11 cellular contexts compared by ENCODE assay signal in the genomic region with DNA sequence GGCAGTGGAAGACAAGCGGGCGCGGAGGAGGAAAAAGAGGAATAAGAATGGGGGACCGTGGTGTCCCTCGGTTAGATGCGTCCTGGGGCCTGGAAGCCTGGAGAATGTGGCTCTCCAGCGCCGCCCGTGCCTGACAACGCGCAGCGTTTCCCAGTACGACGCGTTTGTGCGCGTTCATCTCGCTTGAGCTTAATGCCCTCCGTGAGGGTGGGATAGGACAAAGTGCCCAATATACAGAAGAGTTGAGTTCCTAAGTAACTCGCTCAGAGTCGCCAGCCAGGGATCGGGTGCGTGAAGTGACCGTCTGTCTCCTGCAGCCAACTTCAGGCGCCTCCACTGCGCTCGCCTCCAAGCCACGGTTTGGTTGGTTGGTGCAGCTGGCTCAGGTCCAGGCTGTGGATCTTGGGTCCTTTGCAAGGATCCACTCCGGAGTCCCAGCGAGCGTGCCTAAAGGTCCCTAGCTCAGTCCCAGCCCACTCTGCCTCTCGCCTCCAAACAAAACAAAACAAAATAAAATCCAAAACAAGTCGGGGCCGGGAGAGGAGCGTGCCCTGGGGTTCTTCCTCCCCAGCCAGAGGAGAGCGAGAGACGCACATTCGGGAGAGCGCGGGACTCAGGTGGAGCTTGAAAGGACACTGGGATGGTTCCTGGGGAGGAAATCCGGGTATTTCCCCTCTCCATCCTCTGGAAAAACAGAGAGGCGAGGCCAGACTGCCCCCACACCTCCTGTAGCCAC. TPM values are rescaled to one million over a fixed set of nuclear protein-coding genes. Genes with fewer than 3 reads are reported as not detected.
A peak's percentile ranks its signal among the peaks of the same experiment; 100 is the strongest.
DNase-seq lines count a peak whose midpoint lies in the region; ATAC-seq lines count a peak whose summit lies in the region.
"Had no signal": no experiment of that assay in that cellular context is flagged by ENCODE, and none has a peak within 500 bp of the region (broad histone marks: within the 10 kb centered on the region; RNA-seq: fewer than 3 reads in every experiment).

No MANE protein-coding gene starts in this region.

- peaks cover 17 to 42% of the 10 kb centered on the region in 2 donors for H3K4me1 ChIP-seq in duodenal mucosa (ENCODE audit: control insufficient read depth in 1 of 2, insufficient read depth in 2 of 2, low read length in 2 of 2)

- no peaks in the 10 kb centered on the region for H3K36me3 ChIP-seq in duodenal mucosa (ENCODE audit: control insufficient read depth in 1 of 2, insufficient read depth in 2 of 2, low read length in 2 of 2)
- H3K36me3 ChIP-seq: HAP-1 had no signal

- no peaks in the 10 kb centered on the region for H3K9me3 ChIP-seq in duodenal mucosa (ENCODE audit: control insufficient read depth in 1 of 2, low read length in 2 of 2)
- H3K9me3 ChIP-seq: HAP-1 had no signal

- H3K27me3 ChIP-seq in duodenal mucosa (ENCODE audit: control insufficient read depth in 1 of 2, insufficient read depth in 2 of 2, low read length in 2 of 2): peaks cover 63 to 64% of the 10 kb centered on the region in 2 donors

- H3K27ac ChIP-seq in duodenal mucosa (ENCODE audit: low read depth, low read length): no peak overlapping the region

- peak overlapping the region; percentile 14 to 35 for H3K4me3 ChIP-seq in duodenal mucosa (ENCODE audit: low read depth in 1 of 2, low read length in 2 of 2)
- H3K4me3 ChIP-seq: HAP-1 had no signal

- no peak for ATAC-seq in HG02973 (IDR thresholded peaks at IDR 0.05; ENCODE audit: unreplicated experiment)

- DNase-seq in NCI-H82 (lab: John Stamatoyannopoulos, UW) (peak; percentile 51), NCI-H82 treated with DMSO at 0.1 percent for 48 hours (lab: John Stamatoyannopoulos, UW; ENCODE audit: unreplicated experiment) (no peak), NCI-H460 (ENCODE audit: extremely low read depth, low read depth) (peak; percentile 26), retina (peak; percentile 63), GF-D8 (lab: John Stamatoyannopoulos, UW) (no peak), NCI-H446 (lab: John Stamatoyannopoulos, UW) (no peak)
- DNase-seq: C1 segment of cervical spinal cord had no signal

- no peak overlapping the region for H3K9ac ChIP-seq in duodenal mucosa (ENCODE audit: low read depth in 1 of 2, low read length in 2 of 2)

RNA-seq across cellular contexts. Expression of a gene that starts 1.0 kb away (rescaled TPM):
- total RNA-seq in NCI-H460 (2014; rRNA removed; shearing (Covaris generic)): not detected in 2 replicates
- polyA plus RNA-seq in NCI-H460 (2014; cell fraction: nucleus; rRNA removed): not detected in 2 replicates
- total RNA-seq: glomerular endothelial cell had no signal

RNA-seq across cellular contexts. Expression of a gene that starts 3.2 kb away (rescaled TPM):
- total RNA-seq in NCI-H460 (2014; rRNA removed; shearing (Covaris generic)): 31.7 and 34.9 TPM in 2 replicates
- polyA plus RNA-seq in NCI-H460 (2014; cell fraction: nucleus; rRNA removed): 28.1 and 37.6 TPM in 2 replicates

RNA-seq across cellular contexts. Expression of a gene that starts 3.5 kb away (rescaled TPM):
- 0.10 TPM in 1 of 2 replicates, not detected in the other for total RNA-seq in NCI-H460 (2014; rRNA removed; shearing (Covaris generic))
- 0.13 TPM in 1 of 2 replicates, not detected in the other for polyA plus RNA-seq in NCI-H460 (2014; cell fraction: nucleus; rRNA removed)
- total RNA-seq: glomerular endothelial cell had no signal

RNA-seq across cellular contexts. Expression of a gene that starts 28.1 kb away (rescaled TPM):
- total RNA-seq in NCI-H460 (2014; rRNA removed; shearing (Covaris generic)): 54.6 and 56.7 TPM in 2 replicates
- polyA plus RNA-seq in NCI-H460 (2014; cell fraction: nucleus; rRNA removed): 88.3 and 101 TPM in 2 replicates

RNA-seq across cellular contexts. Expression of a gene that starts 48.4 kb away (rescaled TPM):
- total RNA-seq in NCI-H460 (2014; rRNA removed; shearing (Covaris generic)): 8.0 and 8.6 TPM in 2 replicates
- polyA plus RNA-seq in NCI-H460 (2014; cell fraction: nucleus; rRNA removed): 24.2 and 27.8 TPM in 2 replicates

Comparison
In these comparisons a context has a peak if more than half of its experiments do, and no peak if none do; other contexts are left out.
1. DNase-seq: peak in NCI-H82 (single experiment), NCI-H460 (single experiment) and retina (single experiment); none in NCI-H82 treated with DMSO at 0.1 percent for 48 hours (single experiment), GF-D8 (single experiment) and NCI-H446 (0 of 2).